26 cellular contexts compared by ENCODE assay signal in genomic region chr1:188432427-188432826, GRCh38.
"Had no signal": no experiment of that assay in that cellular context is flagged by ENCODE, and none has a peak within 500 bp of the region (broad histone marks: within the 10 kb centered on the region; RNA-seq: fewer than 3 reads in every experiment).

No MANE protein-coding gene starts in this region.

- DNase-seq: islet precursor cell; left ventricle myocardium inferior; mesendoderm; naive B cell; natural killer cell; nephron progenitor cell; occipital lobe; ovary; right cardiac atrium; stimulated activated CD4-positive, alpha-beta T cell treated with anti-CD3 and anti-CD28 coated beads, Interleukin-12 subunit alpha, Interleukin-12 subunit beta, amount 100 ng/mL, for 4 hours; stimulated activated CD4-positive, alpha-beta T cell treated with anti-CD3 and anti-CD28 coated beads, Interleukin-15, amount 100 ng/mL, for 24 hours; stimulated activated CD4-positive, alpha-beta T cell treated with anti-CD3 and anti-CD28 coated beads, Interleukin-2, amount 100 ng/mL, for 24 hours; stimulated activated CD4-positive, alpha-beta T cell treated with anti-CD3 and anti-CD28 coated beads, Interleukin-4, amount 100 ng/mL, for 1 hour; stimulated activated naive B cell treated with anti-CD40 and anti-IgM and Interleukin-4, amounts not matched to agents 10 μg/mL and 1 μg/mL and 100 μg/mL, for 72 hours; stimulated activated naive CD8-positive, alpha-beta T cell treated with anti-CD3 and anti-CD28 coated beads, Interleukin-15, Interleukin-2, amounts not matched to agents 100 U/mL and 50 U/mL, for 24 hours; stomach; upper lobe of left lung had no signal

- H3K4me1 ChIP-seq: left ventricle myocardium inferior, neural progenitor cell, stomach, suprapubic skin, tibial nerve, upper lobe of left lung, vagina had no signal

- H3K4me2 ChIP-seq: hepatocyte, neural progenitor cell had no signal

- ATAC-seq: natural killer cell; right cardiac atrium; sciatic nerve; stimulated activated naive B cell treated with anti-CD40 and anti-IgM and Interleukin-4, amounts not matched to agents 10 μg/mL and 1 μg/mL and 100 μg/mL, for 72 hours; stimulated activated naive CD8-positive, alpha-beta T cell treated with anti-CD3 and anti-CD28 coated beads, Interleukin-15, Interleukin-2, amounts not matched to agents 100 U/mL and 50 U/mL, for 24 hours had no signal

- H3K9ac ChIP-seq: neural progenitor cell had no signal

- H3K79me2 ChIP-seq: hepatocyte had no signal

- H3K27me3 ChIP-seq: hepatocyte, neural progenitor cell, neutrophil, ovary, stomach, suprapubic skin, tibial nerve, upper lobe of left lung, vagina had no signal

- H3K4me3 ChIP-seq: hepatocyte, left ventricle myocardium inferior, lung, neural progenitor cell, ovary, skin epidermis, stomach, suprapubic skin, tibial nerve, upper lobe of left lung, vagina had no signal

- H3K36me3 ChIP-seq: left ventricle myocardium inferior, neural progenitor cell, neutrophil, ovary, stomach, suprapubic skin, tibial nerve, upper lobe of left lung, vagina had no signal

- H2AFZ ChIP-seq: hepatocyte, neural progenitor cell had no signal

- H3K9me3 ChIP-seq: left ventricle myocardium inferior, neutrophil, ovary, stomach, suprapubic skin, tibial nerve, upper lobe of left lung, vagina had no signal

- H3K27ac ChIP-seq: hepatocyte, left ventricle myocardium inferior, neural progenitor cell, neutrophil, ovary, skin epidermis, stomach, suprapubic skin, tibial nerve, upper lobe of left lung, vagina had no signal
